ENCODE assay signal across 25 cellular contexts in genomic region chr1:153553096-153553495, GRCh38. TPM values are rescaled to one million over a fixed set of nuclear protein-coding genes. Genes with fewer than 3 reads are reported as not detected.
DNase-seq lines count a peak whose midpoint lies in the region; ATAC-seq and TF ChIP-seq lines count a peak whose summit lies in the region.
"Had no signal": no experiment of that assay in that cellular context is flagged by ENCODE, and none has a peak within 500 bp of the region (broad histone marks: within the 10 kb centered on the region; RNA-seq: fewer than 3 reads in every experiment).

No MANE protein-coding gene starts in this region.

- dilution Hi-C loops in IMR-90 (cut with HindIII; ENCODE audit: low sequenced_read_pairs, unreplicated experiment) (no loop called here), mammary epithelial cell (cut with HindIII; ENCODE audit: low sequenced_read_pairs) (no loop called here)

- 95% methylated on average over 4 of the region's 12 CpGs; no CpG with 5 or more reads in 1 of the 2 experiments for WGBS in IMR-90 (ENCODE audit: extremely low coverage in 2 of 2, insufficient read length in 1 of 2), 2 experiments
- WGBS in mammary epithelial cell (ENCODE audit: low coverage, missing lambda C conversion rate): 69% methylated on average over 12 of the region's 12 CpGs

- peaks cover 45% of the 10 kb centered on the region for H3K4me1 Mint-ChIP-seq in type B pancreatic cell (ENCODE audit: unreplicated experiment)

- no peak for TF ChIP-seq RAD21 in IMR-90 (IDR thresholded peaks at IDR 0.05; ENCODE audit: low read length)

- no peak for TF ChIP-seq POLR2A in IMR-90 (IDR thresholded peaks at IDR 0.05; ENCODE audit: low read depth, low read length)

- peak overlapping the region; percentile 84 for H2BK120ac ChIP-seq in IMR-90 (ENCODE audit: low read depth, low read length)

- H3K4me1 ChIP-seq in IMR-90 (ENCODE audit: control insufficient read depth, insufficient read depth, low read length) (peaks cover 32% of the 10 kb centered on the region), mammary epithelial cell (ENCODE audit: insufficient read depth, low read length) (peaks cover 30% of the 10 kb centered on the region), muscle layer of duodenum (ENCODE audit: control insufficient read depth in 1 of 2, insufficient read depth in 2 of 2, low read length in 2 of 2) (peaks cover 9 to 32% of the 10 kb centered on the region in 2 donors), foreskin keratinocyte (peaks cover 29% of the 10 kb centered on the region)

- BruUV-seq in IMR-90 (replicated peaks; lab: Mats Ljungman, UMichigan): no TSS peak
- BruUV-seq in mammary epithelial cell (replicated peaks; lab: Mats Ljungman, UMichigan): no TSS peak

- no peak overlapping the region for H3K4me3 Mint-ChIP-seq in type B pancreatic cell
- H3K4me3 Mint-ChIP-seq: effector memory CD8-positive, alpha-beta T cell; memory B cell; natural killer cell had no signal

- no peak overlapping the region for H3K23ac ChIP-seq in IMR-90 (ENCODE audit: low read depth, low read length)

- H2BK15ac ChIP-seq in IMR-90 (ENCODE audit: low read depth, low read length): peak overlapping the region; percentile 94

- H3K36me3 ChIP-seq in IMR-90 (ENCODE audit: control insufficient read depth, insufficient read depth, low read length) (no peaks in the 10 kb centered on the region), mammary epithelial cell (ENCODE audit: insufficient read depth, low read length) (peaks cover 29% of the 10 kb centered on the region), muscle layer of duodenum (ENCODE audit: control insufficient read depth in 1 of 2, insufficient read depth in 2 of 2, low read length in 2 of 2) (no peaks in the 10 kb centered on the region)
- H3K36me3 ChIP-seq: heart right ventricle had no signal

- H4K5ac ChIP-seq in IMR-90 (ENCODE audit: low read depth, low read length): no peak overlapping the region

- H4K20me1 ChIP-seq in IMR-90 (ENCODE audit: insufficient read depth, low read length): no peaks in the 10 kb centered on the region
- peaks cover 1% of the 10 kb centered on the region for H4K20me1 ChIP-seq in mammary epithelial cell (ENCODE audit: insufficient read depth, low read length)

- POLR2A ChIA-PET in IMR-90 (lab: Charles Lee; ENCODE audit: unreplicated experiment): no interaction called here

- peak overlapping the region; percentile 53; the same call in 1 of the 2 replicates for H4K91ac ChIP-seq in IMR-90 (ENCODE audit: insufficient read depth, low read depth, low read length)

- peak overlapping the region; percentile 73 for H3K27ac Mint-ChIP-seq in type B pancreatic cell
- H3K27ac Mint-ChIP-seq: effector memory CD8-positive, alpha-beta T cell; memory B cell; natural killer cell; progenitor cell of endocrine pancreas had no signal

- peak overlapping the region; percentile 64 for H2AFZ ChIP-seq in IMR-90 (replicated peaks; ENCODE audit: low read length, poor library complexity)
- H2AFZ ChIP-seq in mammary epithelial cell (ENCODE audit: low read depth, low read length): no peak overlapping the region

- intact Hi-C loops in IMR-90 (cut with micrococcal nuclease): no loop called here
- intact Hi-C loops in mammary epithelial cell (cut with micrococcal nuclease): no loop called here

- no peak for DNase-seq in IMR-90
- peak; percentile 5 for DNase-seq in mammary epithelial cell
- DNase-seq in type B pancreatic cell (ENCODE audit: extremely low spot score, unreplicated experiment): no peak
- DNase-seq in foreskin keratinocyte: no peak
- DNase-seq in NCI-H82 (lab: John Stamatoyannopoulos, UW): no peak
- DNase-seq in HuH-7.5 (ENCODE audit: low spot score): no peak
- DNase-seq: activated CD4-positive, alpha-beta T cell treated with anti-CD3 and anti-CD28 coated beads, Interleukin-2, amount 50 U/mL, for 4 hours; activated naive CD4-positive, alpha-beta T cell treated with Interleukin-2 at 50 U/mL for 16 hours; activated T-cell treated with anti-CD3 and anti-CD28 coated beads for 4 hours; anterior cingulate cortex; DND-41; effector memory CD8-positive, alpha-beta T cell; heart right ventricle; natural killer cell; NCI-H1092; NCI-H524; SHP77 treated with DMSO at 0.1 percent for 48 hours; stimulated activated CD4-positive, alpha-beta T cell treated with anti-CD3 and anti-CD28 coated beads, Interleukin-2, amount 100 ng/mL, for 48 hours had no signal

- H3K9ac ChIP-seq in IMR-90 (ENCODE audit: low read depth, low read length) (no peak overlapping the region), mammary epithelial cell (ENCODE audit: insufficient read depth, low read length) (no peak overlapping the region)

- no peak overlapping the region for H3K4me2 ChIP-seq in IMR-90 (ENCODE audit: low read depth, low read length)
- no peak overlapping the region for H3K4me2 ChIP-seq in mammary epithelial cell (ENCODE audit: insufficient read depth, low read depth, low read length)

- peaks cover 0 to 13% of the 10 kb centered on the region in 2 experiments; a peak in 3 of 4 replicates for H3K79me1 ChIP-seq in IMR-90 (ENCODE audit: low read depth in 1 of 2, low read length in 2 of 2)

- H3K27me3 Mint-ChIP-seq in type B pancreatic cell: no peaks in the 10 kb centered on the region
- H3K27me3 Mint-ChIP-seq: effector memory CD8-positive, alpha-beta T cell had no signal

- CTCF ChIA-PET in IMR-90 (lab: Yijun Ruan, JAX) (interaction anchor here (1.0 kb wide), 1 partner anchor 12 kb away, joined by 3 read pairs; the partner anchor contains the start of gene S100A5), mammary epithelial cell (lab: Charles Lee; ENCODE audit: low non-redundant PET) (no interaction called here)

- ATAC-seq in IMR-90 (ENCODE audit: low read depth) (no peak), foreskin keratinocyte (no peak), HG02970 (IDR thresholded peaks at IDR 0.05; ENCODE audit: low FRiP score, unreplicated experiment) (no peak)
- ATAC-seq: effector memory CD8-positive, alpha-beta T cell; heart right ventricle; natural killer cell had no signal

- peak overlapping the region; percentile 89 for H2AK5ac ChIP-seq in IMR-90 (ENCODE audit: low read depth, low read length)

- H3K9me3 Mint-ChIP-seq in type B pancreatic cell: no peaks in the 10 kb centered on the region
- H3K9me3 Mint-ChIP-seq: effector memory CD8-positive, alpha-beta T cell; memory B cell; natural killer cell had no signal

- no peaks in the 10 kb centered on the region for H3K36me3 Mint-ChIP-seq in type B pancreatic cell
- H3K36me3 Mint-ChIP-seq: memory B cell, natural killer cell had no signal

- H3K4me3 ChIP-seq in IMR-90 (ENCODE audit: insufficient read depth, low read depth, low read length): no peak overlapping the region
- no peak overlapping the region for H3K4me3 ChIP-seq in mammary epithelial cell (replicated peaks in 1 of 3; ENCODE audit: insufficient read depth in 1 of 3, low read depth in 2 of 3, low read length in 3 of 3)
- no peak overlapping the region for H3K4me3 ChIP-seq in muscle layer of duodenum (ENCODE audit: low read depth in 1 of 2, low read length in 2 of 2)
- H3K4me3 ChIP-seq: heart right ventricle, skin epidermis had no signal

- H3K56ac ChIP-seq in IMR-90 (ENCODE audit: extremely low read depth, insufficient read depth, low read length): no peak overlapping the region

- peaks cover 46% of the 10 kb centered on the region for H3K9me1 ChIP-seq in IMR-90 (ENCODE audit: insufficient read depth, low read length)

- peak overlapping the region; percentile 88 for H2AK9ac ChIP-seq in IMR-90 (replicated peaks; ENCODE audit: low read depth, low read length, poor library complexity)

- no peak overlapping the region for H3K18ac ChIP-seq in IMR-90 (ENCODE audit: low read depth, low read length)

- peak overlapping the region; percentile 67 for H3K4ac ChIP-seq in IMR-90 (ENCODE audit: low read depth, low read length)

- H2BK20ac ChIP-seq in IMR-90 (ENCODE audit: low read depth, low read length): peak overlapping the region; percentile 54; the same call in 1 of the 2 replicates

- in situ Hi-C loops in IMR-90 (cut with MboI; ENCODE audit: low sequenced_read_pairs): no loop called here
- in situ Hi-C loops in mammary epithelial cell (cut with MboI; ENCODE audit: low sequenced_read_pairs in 2 of 2): no loop called here

- H3K9me3 ChIP-seq in IMR-90 (ENCODE audit: control insufficient read depth, insufficient read depth, low read length) (no peaks in the 10 kb centered on the region), mammary epithelial cell (replicated peaks; ENCODE audit: insufficient read depth, low read length) (no peaks in the 10 kb centered on the region), muscle layer of duodenum (ENCODE audit: control insufficient read depth in 1 of 2, low read length in 2 of 2) (no peaks in the 10 kb centered on the region)
- H3K9me3 ChIP-seq: heart right ventricle had no signal

- H3K79me2 ChIP-seq in mammary epithelial cell (ENCODE audit: insufficient read depth, low read length): peaks cover 6% of the 10 kb centered on the region

- TF ChIP-seq CTCF in IMR-90 (conservative IDR thresholded peaks at IDR 0.05; ENCODE audit: low read depth, low read length) (no peak), mammary epithelial cell (conservative IDR thresholded peaks at IDR 0.05 in 1 of 2, IDR thresholded peaks at IDR 0.05 in 1 of 2; ENCODE audit: extremely low read depth in 1 of 2, insufficient read depth in 1 of 2, low read depth in 1 of 2, low read length in 2 of 2) (no peak), type B pancreatic cell (conservative IDR thresholded peaks at IDR 0.05) (no peak), foreskin keratinocyte (conservative IDR thresholded peaks at IDR 0.05) (no peak)

- H3K27me3 ChIP-seq in IMR-90 (ENCODE audit: control insufficient read depth, insufficient read depth, low read length) (no peaks in the 10 kb centered on the region), mammary epithelial cell (ENCODE audit: insufficient read depth, low read length) (no peaks in the 10 kb centered on the region), muscle layer of duodenum (ENCODE audit: low read depth, low read length) (no peaks in the 10 kb centered on the region), foreskin keratinocyte (no peaks in the 10 kb centered on the region)
- H3K27me3 ChIP-seq: heart right ventricle had no signal

- peak overlapping the region; percentile 64 to 91; a peak in 1 of 4 replicates for H4K8ac ChIP-seq in IMR-90 (ENCODE audit: low read depth in 2 of 2, low read length in 2 of 2)

- H2BK5ac ChIP-seq in IMR-90 (ENCODE audit: low read depth, low read length, poor library complexity, severe bottlenecking): no peak overlapping the region

- H3K14ac ChIP-seq in IMR-90 (replicated peaks; ENCODE audit: low read depth, low read length): peak overlapping the region; percentile 73; the same call in 1 of the 2 replicates

- H3K27ac ChIP-seq in IMR-90 (ENCODE audit: insufficient read depth, low read length) (no peak overlapping the region), mammary epithelial cell (ENCODE audit: insufficient read depth, low read depth, low read length) (no peak overlapping the region), muscle layer of duodenum (ENCODE audit: low read length) (peak overlapping the region; percentile 53), foreskin keratinocyte (no peak overlapping the region)

RNA-seq across cellular contexts. Expression of gene S100A3, which starts 4.0 kb away (rescaled TPM):
- total RNA-seq in IMR-90 (2012; rRNA removed) (1.4 and 2.9 TPM in 2 replicates), mammary epithelial cell (10 to 100 TPM in 1 of 2 donors, 1 to 10 TPM in 1; 3.5 to 58.6 TPM), type B pancreatic cell (ENCODE audit: low replicate concordance) (1.4 and 2.8 TPM in 2 replicates), foreskin keratinocyte (14.3 and 18.5 TPM in 2 replicates)
- polyA plus RNA-seq in IMR-90 (2012; rRNA removed) (4.5 and 6.2 TPM in 2 replicates), mammary epithelial cell (46.1 TPM), foreskin keratinocyte (21.4 and 29.0 TPM in 2 replicates)
- polyA plus RNA-seq in IMR-90 (2012; cell fraction: cytosol; rRNA removed): 5.1 and 8.9 TPM in 2 replicates
- polyA plus RNA-seq in IMR-90 (2012; cell fraction: nucleus; rRNA removed; ENCODE audit: low replicate concordance): 3.3 and 5.1 TPM in 2 replicates
- 17.4 TPM for polyA minus RNA-seq in mammary epithelial cell
- total RNA-seq: cerebellum; natural killer cell; T-helper 1 cell treated with Interleukin-12 subunit alpha and Interleukin-12 subunit beta and Interleukin-4 antibody, amounts not matched to agents 30 ng/mL and 1 ng/mL, for 36 hours had no signal

RNA-seq across cellular contexts. Expression of gene S100A4, which starts 7.5 kb away (rescaled TPM):
- total RNA-seq in IMR-90 (2012; rRNA removed): 5.6 and 7.5 TPM in 2 replicates
- polyA plus RNA-seq in IMR-90 (2012; rRNA removed): 15.0 and 16.6 TPM in 2 replicates
- 17.1 and 25.7 TPM in 2 replicates for polyA plus RNA-seq in IMR-90 (2012; cell fraction: cytosol; rRNA removed)
- 3.3 and 5.2 TPM in 2 replicates for polyA plus RNA-seq in IMR-90 (2012; cell fraction: nucleus; rRNA removed; ENCODE audit: low replicate concordance)
- total RNA-seq in mammary epithelial cell: 1 to 10 TPM; 4.3 to 9.9 TPM
- 24.2 TPM for polyA plus RNA-seq in mammary epithelial cell
- polyA minus RNA-seq in mammary epithelial cell: not detected
- 61.0 and 200 TPM in 2 replicates for total RNA-seq in type B pancreatic cell (ENCODE audit: low replicate concordance)
- total RNA-seq in foreskin keratinocyte: 12.1 and 23.7 TPM in 2 replicates
- polyA plus RNA-seq in foreskin keratinocyte: 22.8 and 43.2 TPM in 2 replicates

RNA-seq across cellular contexts. Expression of gene S100A5, which starts 12.4 kb away (rescaled TPM):
- 0.56 TPM in 1 of 2 replicates, not detected in the other for total RNA-seq in IMR-90 (2012; rRNA removed)
- polyA plus RNA-seq in IMR-90 (2012; rRNA removed): 0.27 and 0.55 TPM in 2 replicates
- 1.1 TPM in 1 of 2 replicates, not detected in the other for polyA plus RNA-seq in IMR-90 (2012; cell fraction: cytosol; rRNA removed)
- not detected in 2 replicates for polyA plus RNA-seq in IMR-90 (2012; cell fraction: nucleus; rRNA removed; ENCODE audit: low replicate concordance)
- not detected for total RNA-seq in mammary epithelial cell
- polyA plus RNA-seq in mammary epithelial cell: 0.34 TPM
- polyA minus RNA-seq in mammary epithelial cell: not detected
- 0.62 TPM in 1 of 2 replicates, not detected in the other for total RNA-seq in type B pancreatic cell (ENCODE audit: low replicate concordance)
- 0.27 TPM in 1 of 2 replicates, not detected in the other for total RNA-seq in foreskin keratinocyte
- 0.50 and 0.73 TPM in 2 replicates for polyA plus RNA-seq in foreskin keratinocyte
- total RNA-seq: cerebellum, heart right ventricle, natural killer cell, progenitor cell of endocrine pancreas had no signal
- polyA plus RNA-seq: heart right ventricle had no signal

RNA-seq across cellular contexts. Expression of gene S100A2, which starts 12.5 kb away (rescaled TPM):
- total RNA-seq in IMR-90 (2012; rRNA removed): 3.6 and 4.4 TPM in 2 replicates
- polyA plus RNA-seq in IMR-90 (2012; rRNA removed): 7.9 and 9.5 TPM in 2 replicates
- polyA plus RNA-seq in IMR-90 (2012; cell fraction: cytosol; rRNA removed): 6.2 and 11.3 TPM in 2 replicates
- 5.1 TPM in 2 replicates for polyA plus RNA-seq in IMR-90 (2012; cell fraction: nucleus; rRNA removed; ENCODE audit: low replicate concordance)
- total RNA-seq in mammary epithelial cell: over 10,000 TPM in 1 of 2 donors, 1,000 to 10,000 TPM in 1; 2,255 to 12,622 TPM
- 15,689 TPM for polyA plus RNA-seq in mammary epithelial cell
- polyA minus RNA-seq in mammary epithelial cell: 4,465 TPM
- 0.75 and 2.4 TPM in 2 replicates for total RNA-seq in type B pancreatic cell (ENCODE audit: low replicate concordance)
- 19,361 and 22,376 TPM in 2 replicates for total RNA-seq in foreskin keratinocyte
- 28,573 and 30,723 TPM in 2 replicates for polyA plus RNA-seq in foreskin keratinocyte
- total RNA-seq: cerebellum, natural killer cell had no signal

RNA-seq across cellular contexts. Expression of gene S100A6, which starts 17.3 kb away (rescaled TPM):
- 373 and 555 TPM in 2 replicates for total RNA-seq in IMR-90 (2012; rRNA removed)
- 1,755 and 2,394 TPM in 2 replicates for polyA plus RNA-seq in IMR-90 (2012; rRNA removed)
- polyA plus RNA-seq in IMR-90 (2012; cell fraction: cytosol; rRNA removed): 755 and 1,450 TPM in 2 replicates
- polyA plus RNA-seq in IMR-90 (2012; cell fraction: nucleus; rRNA removed; ENCODE audit: low replicate concordance): 227 and 313 TPM in 2 replicates
- 1,000 to 10,000 TPM; 1,155 to 2,455 TPM for total RNA-seq in mammary epithelial cell
- 2,730 TPM for polyA plus RNA-seq in mammary epithelial cell
- polyA minus RNA-seq in mammary epithelial cell: 719 TPM
- total RNA-seq in type B pancreatic cell (ENCODE audit: low replicate concordance): 21.9 and 1,154 TPM in 2 replicates
- 3,644 and 4,242 TPM in 2 replicates for total RNA-seq in foreskin keratinocyte
- 6,268 and 7,449 TPM in 2 replicates for polyA plus RNA-seq in foreskin keratinocyte
